1 cellular context compared by ENCODE assay signal in genomic region chr19:48628486-48629296, GRCh38.
TF ChIP-seq lines count a peak whose summit lies in the region.

No MANE protein-coding gene starts in this region.

TF ChIP-seq in K562, 482 proteins besides CTCF, POLR2A, EP300 and RAD21:
- TF ChIP-seq MIER1 (IDR thresholded peaks at IDR 0.05; ENCODE audit: low read depth), result no peak
- no peak for TF ChIP-seq BRD9 (IDR thresholded peaks at IDR 0.05; ENCODE audit: low read depth, partially characterized antibody)
- TF ChIP-seq POLR2G (IDR thresholded peaks at IDR 0.05; ENCODE audit: low read depth, low read length), result peak; percentile 16; the same call in 1 of the 2 replicates
- TF ChIP-seq ZNF354B (CRISPR knock-in tag; IDR thresholded peaks at IDR 0.05), result no peak
